In the genomic region with DNA sequence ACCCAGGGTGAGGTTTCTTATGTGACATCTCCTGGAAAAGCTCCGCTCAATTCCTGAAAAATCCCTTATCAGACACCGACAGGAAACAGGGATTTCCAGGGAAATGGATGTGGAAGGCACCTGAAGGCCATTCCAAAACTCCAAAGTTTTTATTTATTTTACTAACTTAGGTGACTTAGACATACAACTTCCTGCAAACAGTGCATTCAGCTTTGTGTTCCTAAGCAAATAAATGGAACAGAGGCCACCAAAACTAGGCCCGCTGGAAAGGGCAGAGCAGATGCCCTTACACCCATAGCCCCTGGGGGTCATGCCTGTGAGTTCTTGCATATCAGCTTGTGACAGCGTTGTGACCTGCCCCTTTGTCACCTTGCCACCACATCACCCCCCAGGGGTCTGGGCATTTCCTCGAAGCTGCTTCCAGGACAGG, we compare ENCODE assay signal across 1 cellular context.
TF ChIP-seq lines count a peak whose summit lies in the region.

No MANE protein-coding gene starts in this region.

TF ChIP-seq in HepG2, 621 proteins besides CTCF, POLR2A, EP300 and RAD21 (continued from another document and continues in another):
- TF ChIP-seq, protein P1, sequence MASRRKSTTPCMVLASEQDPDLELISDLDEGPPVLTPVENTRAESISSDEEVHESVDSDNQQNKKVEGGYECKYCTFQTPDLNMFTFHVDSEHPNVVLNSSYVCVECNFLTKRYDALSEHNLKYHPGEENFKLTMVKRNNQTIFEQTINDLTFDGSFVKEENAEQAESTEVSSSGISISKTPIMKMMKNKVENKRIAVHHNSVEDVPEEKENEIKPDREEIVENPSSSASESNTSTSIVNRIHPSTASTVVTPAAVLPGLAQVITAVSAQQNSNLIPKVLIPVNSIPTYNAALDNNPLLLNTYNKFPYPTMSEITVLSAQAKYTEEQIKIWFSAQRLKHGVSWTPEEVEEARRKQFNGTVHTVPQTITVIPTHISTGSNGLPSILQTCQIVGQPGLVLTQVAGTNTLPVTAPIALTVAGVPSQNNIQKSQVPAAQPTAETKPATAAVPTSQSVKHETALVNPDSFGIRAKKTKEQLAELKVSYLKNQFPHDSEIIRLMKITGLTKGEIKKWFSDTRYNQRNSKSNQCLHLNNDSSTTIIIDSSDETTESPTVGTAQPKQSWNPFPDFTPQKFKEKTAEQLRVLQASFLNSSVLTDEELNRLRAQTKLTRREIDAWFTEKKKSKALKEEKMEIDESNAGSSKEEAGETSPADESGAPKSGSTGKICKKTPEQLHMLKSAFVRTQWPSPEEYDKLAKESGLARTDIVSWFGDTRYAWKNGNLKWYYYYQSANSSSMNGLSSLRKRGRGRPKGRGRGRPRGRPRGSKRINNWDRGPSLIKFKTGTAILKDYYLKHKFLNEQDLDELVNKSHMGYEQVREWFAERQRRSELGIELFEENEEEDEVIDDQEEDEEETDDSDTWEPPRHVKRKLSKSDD (CRISPR knock-in tag; IDR thresholded peaks at IDR 0.05; ENCODE audit: low read depth), result no peak
- TF ChIP-seq, protein P2, sequence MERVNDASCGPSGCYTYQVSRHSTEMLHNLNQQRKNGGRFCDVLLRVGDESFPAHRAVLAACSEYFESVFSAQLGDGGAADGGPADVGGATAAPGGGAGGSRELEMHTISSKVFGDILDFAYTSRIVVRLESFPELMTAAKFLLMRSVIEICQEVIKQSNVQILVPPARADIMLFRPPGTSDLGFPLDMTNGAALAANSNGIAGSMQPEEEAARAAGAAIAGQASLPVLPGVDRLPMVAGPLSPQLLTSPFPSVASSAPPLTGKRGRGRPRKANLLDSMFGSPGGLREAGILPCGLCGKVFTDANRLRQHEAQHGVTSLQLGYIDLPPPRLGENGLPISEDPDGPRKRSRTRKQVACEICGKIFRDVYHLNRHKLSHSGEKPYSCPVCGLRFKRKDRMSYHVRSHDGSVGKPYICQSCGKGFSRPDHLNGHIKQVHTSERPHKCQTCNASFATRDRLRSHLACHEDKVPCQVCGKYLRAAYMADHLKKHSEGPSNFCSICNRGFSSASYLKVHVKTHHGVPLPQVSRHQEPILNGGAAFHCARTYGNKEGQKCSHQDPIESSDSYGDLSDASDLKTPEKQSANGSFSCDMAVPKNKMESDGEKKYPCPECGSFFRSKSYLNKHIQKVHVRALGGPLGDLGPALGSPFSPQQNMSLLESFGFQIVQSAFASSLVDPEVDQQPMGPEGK (CRISPR knock-in tag; IDR thresholded peaks at IDR 0.05), result peak; percentile 61
- TF ChIP-seq RXRB (CRISPR knock-in tag; IDR thresholded peaks at IDR 0.05; ENCODE audit: borderline replicate concordance) (peak; percentile 82), PRPF4 (IDR thresholded peaks at IDR 0.05; ENCODE audit: low read depth, low read length, poor library complexity, severe bottlenecking) (no peak), GABPA (IDR thresholded peaks at IDR 0.05; ENCODE audit: low read depth, low read length) (no peak), GABPA (CRISPR knock-in tag; IDR thresholded peaks at IDR 0.05; ENCODE audit: low read depth) (peak; percentile 51), HDAC1 (CRISPR knock-in tag; IDR thresholded peaks at IDR 0.05) (peak; percentile 47; the same call in 1 of the 2 replicates), AKAP8 (CRISPR knock-in tag; IDR thresholded peaks at IDR 0.05) (no peak), SAP130 (CRISPR knock-in tag; IDR thresholded peaks at IDR 0.05; ENCODE audit: low read depth) (peak; percentile 73), NONO (IDR thresholded peaks at IDR 0.05) (no peak), NONO (CRISPR knock-in tag; conservative IDR thresholded peaks at IDR 0.05) (0 out of 2 replicates have a peak, but pooled peaks have one; percentile 23), ETV5 (CRISPR knock-in tag; IDR thresholded peaks at IDR 0.05; ENCODE audit: borderline replicate concordance) (peak; percentile 91), U2AF1 (optimal IDR thresholded peaks at IDR 0.05; ENCODE audit: low read depth, low read length) (no peak), THAP11 (CRISPR knock-in tag; IDR thresholded peaks at IDR 0.05) (no peak), ZNF547 (CRISPR knock-in tag; IDR thresholded peaks at IDR 0.05) (no peak), PHF8 (CRISPR knock-in tag; IDR thresholded peaks at IDR 0.05) (no peak), BCL6 (CRISPR knock-in tag; IDR thresholded peaks at IDR 0.05) (peak; percentile 99), NCOA2 (CRISPR knock-in tag; IDR thresholded peaks at IDR 0.05) (peak; percentile 57), NFE2L1 (CRISPR knock-in tag; IDR thresholded peaks at IDR 0.05; ENCODE audit: borderline replicate concordance) (no peak), MEF2D (CRISPR knock-in tag; IDR thresholded peaks at IDR 0.05) (peak; percentile 96), ZNF207 (IDR thresholded peaks at IDR 0.05; ENCODE audit: borderline replicate concordance) (no peak), ZC3H4 (CRISPR knock-in tag; IDR thresholded peaks at IDR 0.05; ENCODE audit: borderline replicate concordance) (no peak), ZBTB21 (CRISPR knock-in tag; IDR thresholded peaks at IDR 0.05) (no peak), RARA (CRISPR knock-in tag; IDR thresholded peaks at IDR 0.05) (peak; percentile 96), PPARG (CRISPR knock-in tag; conservative IDR thresholded peaks at IDR 0.05) (peak; percentile 93), ZNF790 (CRISPR knock-in tag; IDR thresholded peaks at IDR 0.05; ENCODE audit: borderline replicate concordance) (no peak), ZBTB20 (CRISPR knock-in tag; IDR thresholded peaks at IDR 0.05; ENCODE audit: borderline replicate concordance, low read depth) (no peak), YEATS4 (CRISPR knock-in tag; IDR thresholded peaks at IDR 0.05; ENCODE audit: borderline replicate concordance) (peak; percentile 26; the same call in 1 of the 2 replicates), RXRA (CRISPR knock-in tag; IDR thresholded peaks at IDR 0.05) (0 out of 2 replicates have a peak, but pooled peaks have one; percentile 22), ATF7-NPFF (CRISPR knock-in tag; IDR thresholded peaks at IDR 0.05; ENCODE audit: low read depth) (no peak), HOXA7 (CRISPR knock-in tag; IDR thresholded peaks at IDR 0.05) (0 out of 2 replicates have a peak, but pooled peaks have one; percentile 3), ZNF263 (CRISPR knock-in tag; IDR thresholded peaks at IDR 0.05) (no peak), NR2F6 (IDR thresholded peaks at IDR 0.05) (peak; percentile 89), NR2F6 (CRISPR knock-in tag; IDR thresholded peaks at IDR 0.05) (peak; percentile 82)
- TF ChIP-seq, protein P3, sequence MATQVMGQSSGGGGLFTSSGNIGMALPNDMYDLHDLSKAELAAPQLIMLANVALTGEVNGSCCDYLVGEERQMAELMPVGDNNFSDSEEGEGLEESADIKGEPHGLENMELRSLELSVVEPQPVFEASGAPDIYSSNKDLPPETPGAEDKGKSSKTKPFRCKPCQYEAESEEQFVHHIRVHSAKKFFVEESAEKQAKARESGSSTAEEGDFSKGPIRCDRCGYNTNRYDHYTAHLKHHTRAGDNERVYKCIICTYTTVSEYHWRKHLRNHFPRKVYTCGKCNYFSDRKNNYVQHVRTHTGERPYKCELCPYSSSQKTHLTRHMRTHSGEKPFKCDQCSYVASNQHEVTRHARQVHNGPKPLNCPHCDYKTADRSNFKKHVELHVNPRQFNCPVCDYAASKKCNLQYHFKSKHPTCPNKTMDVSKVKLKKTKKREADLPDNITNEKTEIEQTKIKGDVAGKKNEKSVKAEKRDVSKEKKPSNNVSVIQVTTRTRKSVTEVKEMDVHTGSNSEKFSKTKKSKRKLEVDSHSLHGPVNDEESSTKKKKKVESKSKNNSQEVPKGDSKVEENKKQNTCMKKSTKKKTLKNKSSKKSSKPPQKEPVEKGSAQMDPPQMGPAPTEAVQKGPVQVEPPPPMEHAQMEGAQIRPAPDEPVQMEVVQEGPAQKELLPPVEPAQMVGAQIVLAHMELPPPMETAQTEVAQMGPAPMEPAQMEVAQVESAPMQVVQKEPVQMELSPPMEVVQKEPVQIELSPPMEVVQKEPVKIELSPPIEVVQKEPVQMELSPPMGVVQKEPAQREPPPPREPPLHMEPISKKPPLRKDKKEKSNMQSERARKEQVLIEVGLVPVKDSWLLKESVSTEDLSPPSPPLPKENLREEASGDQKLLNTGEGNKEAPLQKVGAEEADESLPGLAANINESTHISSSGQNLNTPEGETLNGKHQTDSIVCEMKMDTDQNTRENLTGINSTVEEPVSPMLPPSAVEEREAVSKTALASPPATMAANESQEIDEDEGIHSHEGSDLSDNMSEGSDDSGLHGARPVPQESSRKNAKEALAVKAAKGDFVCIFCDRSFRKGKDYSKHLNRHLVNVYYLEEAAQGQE (IDR thresholded peaks at IDR 0.05; ENCODE audit: borderline replicate concordance in 1 of 2, low read depth in 1 of 2, low read length in 2 of 2), result peak in 1 of 2 experiments; percentile 77; a peak in 1 of 4 replicates
- TF ChIP-seq, protein P4, sequence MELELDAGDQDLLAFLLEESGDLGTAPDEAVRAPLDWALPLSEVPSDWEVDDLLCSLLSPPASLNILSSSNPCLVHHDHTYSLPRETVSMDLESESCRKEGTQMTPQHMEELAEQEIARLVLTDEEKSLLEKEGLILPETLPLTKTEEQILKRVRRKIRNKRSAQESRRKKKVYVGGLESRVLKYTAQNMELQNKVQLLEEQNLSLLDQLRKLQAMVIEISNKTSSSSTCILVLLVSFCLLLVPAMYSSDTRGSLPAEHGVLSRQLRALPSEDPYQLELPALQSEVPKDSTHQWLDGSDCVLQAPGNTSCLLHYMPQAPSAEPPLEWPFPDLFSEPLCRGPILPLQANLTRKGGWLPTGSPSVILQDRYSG (CRISPR knock-in tag; IDR thresholded peaks at IDR 0.05), result no peak
- TF ChIP-seq, protein P5, sequence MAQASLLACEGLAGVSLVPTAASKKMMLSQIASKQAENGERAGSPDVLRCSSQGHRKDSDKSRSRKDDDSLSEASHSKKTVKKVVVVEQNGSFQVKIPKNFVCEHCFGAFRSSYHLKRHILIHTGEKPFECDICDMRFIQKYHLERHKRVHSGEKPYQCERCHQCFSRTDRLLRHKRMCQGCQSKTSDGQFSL (CRISPR knock-in tag; IDR thresholded peaks at IDR 0.05), result peak; percentile 24; the same call in 1 of the 2 replicates
- TF ChIP-seq, protein P6, sequence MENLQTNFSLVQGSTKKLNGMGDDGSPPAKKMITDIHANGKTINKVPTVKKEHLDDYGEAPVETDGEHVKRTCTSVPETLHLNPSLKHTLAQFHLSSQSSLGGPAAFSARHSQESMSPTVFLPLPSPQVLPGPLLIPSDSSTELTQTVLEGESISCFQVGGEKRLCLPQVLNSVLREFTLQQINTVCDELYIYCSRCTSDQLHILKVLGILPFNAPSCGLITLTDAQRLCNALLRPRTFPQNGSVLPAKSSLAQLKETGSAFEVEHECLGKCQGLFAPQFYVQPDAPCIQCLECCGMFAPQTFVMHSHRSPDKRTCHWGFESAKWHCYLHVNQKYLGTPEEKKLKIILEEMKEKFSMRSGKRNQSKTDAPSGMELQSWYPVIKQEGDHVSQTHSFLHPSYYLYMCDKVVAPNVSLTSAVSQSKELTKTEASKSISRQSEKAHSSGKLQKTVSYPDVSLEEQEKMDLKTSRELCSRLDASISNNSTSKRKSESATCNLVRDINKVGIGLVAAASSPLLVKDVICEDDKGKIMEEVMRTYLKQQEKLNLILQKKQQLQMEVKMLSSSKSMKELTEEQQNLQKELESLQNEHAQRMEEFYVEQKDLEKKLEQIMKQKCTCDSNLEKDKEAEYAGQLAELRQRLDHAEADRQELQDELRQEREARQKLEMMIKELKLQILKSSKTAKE (CRISPR knock-in tag; IDR thresholded peaks at IDR 0.05; ENCODE audit: borderline replicate concordance), result peak; percentile 94
- TF ChIP-seq, protein P7, sequence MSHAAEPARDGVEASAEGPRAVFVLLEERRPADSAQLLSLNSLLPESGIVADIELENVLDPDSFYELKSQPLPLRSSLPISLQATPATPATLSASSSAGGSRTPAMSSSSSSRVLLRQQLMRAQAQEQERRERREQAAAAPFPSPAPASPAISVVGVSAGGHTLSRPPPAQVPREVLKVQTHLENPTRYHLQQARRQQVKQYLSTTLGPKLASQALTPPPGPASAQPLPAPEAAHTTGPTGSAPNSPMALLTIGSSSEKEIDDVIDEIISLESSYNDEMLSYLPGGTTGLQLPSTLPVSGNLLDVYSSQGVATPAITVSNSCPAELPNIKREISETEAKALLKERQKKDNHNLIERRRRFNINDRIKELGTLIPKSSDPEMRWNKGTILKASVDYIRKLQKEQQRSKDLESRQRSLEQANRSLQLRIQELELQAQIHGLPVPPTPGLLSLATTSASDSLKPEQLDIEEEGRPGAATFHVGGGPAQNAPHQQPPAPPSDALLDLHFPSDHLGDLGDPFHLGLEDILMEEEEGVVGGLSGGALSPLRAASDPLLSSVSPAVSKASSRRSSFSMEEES (CRISPR knock-in tag; IDR thresholded peaks at IDR 0.05), result peak; percentile 34; the same call in 1 of the 2 replicates
- TF ChIP-seq, protein P8, sequence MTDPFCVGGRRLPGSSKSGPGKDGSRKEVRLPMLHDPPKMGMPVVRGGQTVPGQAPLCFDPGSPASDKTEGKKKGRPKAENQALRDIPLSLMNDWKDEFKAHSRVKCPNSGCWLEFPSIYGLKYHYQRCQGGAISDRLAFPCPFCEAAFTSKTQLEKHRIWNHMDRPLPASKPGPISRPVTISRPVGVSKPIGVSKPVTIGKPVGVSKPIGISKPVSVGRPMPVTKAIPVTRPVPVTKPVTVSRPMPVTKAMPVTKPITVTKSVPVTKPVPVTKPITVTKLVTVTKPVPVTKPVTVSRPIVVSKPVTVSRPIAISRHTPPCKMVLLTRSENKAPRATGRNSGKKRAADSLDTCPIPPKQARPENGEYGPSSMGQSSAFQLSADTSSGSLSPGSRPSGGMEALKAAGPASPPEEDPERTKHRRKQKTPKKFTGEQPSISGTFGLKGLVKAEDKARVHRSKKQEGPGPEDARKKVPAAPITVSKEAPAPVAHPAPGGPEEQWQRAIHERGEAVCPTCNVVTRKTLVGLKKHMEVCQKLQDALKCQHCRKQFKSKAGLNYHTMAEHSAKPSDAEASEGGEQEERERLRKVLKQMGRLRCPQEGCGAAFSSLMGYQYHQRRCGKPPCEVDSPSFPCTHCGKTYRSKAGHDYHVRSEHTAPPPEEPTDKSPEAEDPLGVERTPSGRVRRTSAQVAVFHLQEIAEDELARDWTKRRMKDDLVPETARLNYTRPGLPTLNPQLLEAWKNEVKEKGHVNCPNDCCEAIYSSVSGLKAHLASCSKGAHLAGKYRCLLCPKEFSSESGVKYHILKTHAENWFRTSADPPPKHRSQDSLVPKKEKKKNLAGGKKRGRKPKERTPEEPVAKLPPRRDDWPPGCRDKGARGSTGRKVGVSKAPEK (CRISPR knock-in tag; IDR thresholded peaks at IDR 0.05; ENCODE audit: borderline replicate concordance), result no peak
- TF ChIP-seq, protein P9, sequence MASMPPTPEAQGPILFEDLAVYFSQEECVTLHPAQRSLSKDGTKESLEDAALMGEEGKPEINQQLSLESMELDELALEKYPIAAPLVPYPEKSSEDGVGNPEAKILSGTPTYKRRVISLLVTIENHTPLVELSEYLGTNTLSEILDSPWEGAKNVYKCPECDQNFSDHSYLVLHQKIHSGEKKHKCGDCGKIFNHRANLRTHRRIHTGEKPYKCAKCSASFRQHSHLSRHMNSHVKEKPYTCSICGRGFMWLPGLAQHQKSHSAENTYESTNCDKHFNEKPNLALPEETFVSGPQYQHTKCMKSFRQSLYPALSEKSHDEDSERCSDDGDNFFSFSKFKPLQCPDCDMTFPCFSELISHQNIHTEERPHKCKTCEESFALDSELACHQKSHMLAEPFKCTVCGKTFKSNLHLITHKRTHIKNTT (CRISPR knock-in tag; IDR thresholded peaks at IDR 0.05), result no peak
